ENCODE assay signal across 8 cellular contexts in the genomic region with DNA sequence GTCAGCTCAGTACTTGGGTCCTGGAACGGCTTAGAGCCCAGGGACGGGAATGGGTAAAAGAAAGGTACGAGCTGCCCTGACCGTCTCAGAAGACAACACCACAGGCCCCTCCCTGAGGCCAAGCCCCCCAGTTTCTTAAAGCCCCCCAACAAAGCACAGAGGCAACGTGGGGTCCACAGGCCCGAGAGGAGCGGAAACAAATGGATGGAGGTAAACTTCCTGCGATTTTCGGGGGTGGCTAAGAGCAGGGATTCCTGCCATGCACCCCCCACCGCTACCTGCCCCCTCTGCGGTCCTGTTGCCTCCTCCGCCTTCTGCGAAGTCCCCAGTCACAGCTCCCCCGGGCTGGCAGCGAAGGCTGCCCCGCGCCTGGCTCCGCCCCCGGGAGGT. TPM values are rescaled to one million over a fixed set of nuclear protein-coding genes. Genes with fewer than 3 reads are reported as not detected.
DNase-seq lines count a peak whose midpoint lies in the region; ATAC-seq and TF ChIP-seq lines count a peak whose summit lies in the region.

No MANE protein-coding gene starts in this region.

- H3K9me3 Mint-ChIP-seq in CD8-positive, alpha-beta T cell = no peaks in the 10 kb centered on the region
- peaks cover 1% of the 10 kb centered on the region for H3K9me3 Mint-ChIP-seq in memory B cell

- TF ChIP-seq CTCF in CD8-positive, alpha-beta T cell (IDR thresholded peaks at IDR 0.05) = no peak
- TF ChIP-seq CTCF in coronary artery (IDR thresholded peaks at IDR 0.05) (no peak), tibial nerve (IDR thresholded peaks at IDR 0.05) (no peak)

- peak overlapping the region; percentile 52 for H3K4me3 ChIP-seq in CD8-positive, alpha-beta T cell (ENCODE audit: low read depth, low read length)
- peak overlapping the region; percentile 73 for H3K4me3 ChIP-seq in coronary artery
- H3K4me3 ChIP-seq in tibial nerve = peak overlapping the region; percentile 68 to 88 (median 78)

- 1 to 7% methylated on average over 16 of the region's 19 CpGs for WGBS in tibial nerve, 2 donors

- peak overlapping the region; percentile 68 for H3K4me3 Mint-ChIP-seq in CD8-positive, alpha-beta T cell
- peak overlapping the region; percentile 63 for H3K4me3 Mint-ChIP-seq in memory B cell

- no peaks in the 10 kb centered on the region for H3K27me3 ChIP-seq in CD8-positive, alpha-beta T cell (ENCODE audit: insufficient read depth, low read length)
- no peaks in the 10 kb centered on the region for H3K27me3 ChIP-seq in tibial nerve

- ATAC-seq in CD8-positive, alpha-beta T cell = peak; percentile 39
- ATAC-seq in memory B cell (ENCODE audit: low read depth) (no peak), HG03521 (IDR thresholded peaks at IDR 0.05; ENCODE audit: unreplicated experiment) (no peak)

- H3K27ac ChIP-seq in CD8-positive, alpha-beta T cell (ENCODE audit: low read depth, low read length) = no peak overlapping the region
- H3K27ac ChIP-seq in coronary artery (peak overlapping the region; percentile 79 to 84), tibial nerve (peak overlapping the region; percentile 88 to 96 (median 92))

- DNase-seq in CD8-positive, alpha-beta T cell = peak in 5 of 7 experiments; percentile 9 to 54 (median 32)
- peak; percentile 24 for DNase-seq in NCI-H226
- no peak for DNase-seq in coronary artery (ENCODE audit: low spot score)
- DNase-seq in memory B cell (ENCODE audit: low spot score in 2 of 2) = peak in 1 of 2 donors; percentile 29
- DNase-seq in tibial nerve (ENCODE audit: low spot score in 2 of 2) = peak in 1 of 2 donors; percentile 27
- no peak for DNase-seq in foreskin melanocyte
- DNase-seq in NCI-H446 treated with DMSO at 0.1 percent for 48 hours (lab: John Stamatoyannopoulos, UW) = no peak

- H3K27me3 Mint-ChIP-seq in CD8-positive, alpha-beta T cell (ENCODE audit: low read depth) = peaks cover 17% of the 10 kb centered on the region
- H3K27me3 Mint-ChIP-seq in memory B cell = peaks cover 29% of the 10 kb centered on the region

- no peak for TF ChIP-seq POLR2A in tibial nerve (IDR thresholded peaks at IDR 0.05)

- peaks cover 13% of the 10 kb centered on the region for H3K4me1 Mint-ChIP-seq in CD8-positive, alpha-beta T cell (ENCODE audit: low read depth)
- peaks cover 21% of the 10 kb centered on the region for H3K4me1 Mint-ChIP-seq in memory B cell

- intact Hi-C loops in CD8-positive, alpha-beta T cell (cut with DNase I, micrococcal nuclease) = no loop called here

- H3K36me3 ChIP-seq in CD8-positive, alpha-beta T cell (ENCODE audit: insufficient read depth, low read length) = no peaks in the 10 kb centered on the region
- H3K36me3 ChIP-seq in tibial nerve = no peaks in the 10 kb centered on the region

- CTCF ChIA-PET in CD8-positive, alpha-beta T cell (lab: Charles Lee) = no interaction called here

- H3K27ac Mint-ChIP-seq in CD8-positive, alpha-beta T cell = no peak overlapping the region
- H3K27ac Mint-ChIP-seq in memory B cell = no peak overlapping the region

- TF ChIP-seq EP300 in tibial nerve (IDR thresholded peaks at IDR 0.05) = no peak

- H3K36me3 Mint-ChIP-seq in CD8-positive, alpha-beta T cell = no peaks in the 10 kb centered on the region
- H3K36me3 Mint-ChIP-seq in memory B cell = no peaks in the 10 kb centered on the region

- POLR2A ChIA-PET in CD8-positive, alpha-beta T cell (lab: Charles Lee) = no interaction called here

- no peaks in the 10 kb centered on the region for H3K9me3 ChIP-seq in CD8-positive, alpha-beta T cell (ENCODE audit: low read length)
- H3K9me3 ChIP-seq in tibial nerve = no peaks in the 10 kb centered on the region

- peaks cover 17% of the 10 kb centered on the region for H3K4me1 ChIP-seq in CD8-positive, alpha-beta T cell (ENCODE audit: insufficient read depth, low read length)
- H3K4me1 ChIP-seq in tibial nerve = peaks cover 0 to 65% (median 31%) of the 10 kb centered on the region in 4 donors

RNA-seq across cellular contexts. Expression of a gene that starts 48.2 kb away (rescaled TPM):
- total RNA-seq in CD8-positive, alpha-beta T cell = 1 to 10 TPM; 4.7 to 4.8 TPM
- total RNA-seq in tibial nerve = 100 to 1,000 TPM; 446 to 795 (median 529) TPM

Comparison
In these comparisons a context has a peak if more than half of its experiments do, and no peak if none do; other contexts are left out.
1. DNase-seq: peak in CD8-positive, alpha-beta T cell (5 of 7) and NCI-H226 (single experiment); none in coronary artery (single experiment), foreskin melanocyte (single experiment) and NCI-H446 treated with DMSO at 0.1 percent for 48 hours (single experiment).
2. RNA of a gene that starts 48.2 kb away (total RNA-seq): 446 to 795 TPM in tibial nerve; 4.7 to 4.8 TPM in CD8-positive, alpha-beta T cell; every median in the first group is over 10 times any median in the second.
3. Peak in every context shown above with its lines, with median percentiles within 50 percentile points of each other: H3K4me3 ChIP-seq.